2 cellular contexts compared by ENCODE assay signal in the genomic region with DNA sequence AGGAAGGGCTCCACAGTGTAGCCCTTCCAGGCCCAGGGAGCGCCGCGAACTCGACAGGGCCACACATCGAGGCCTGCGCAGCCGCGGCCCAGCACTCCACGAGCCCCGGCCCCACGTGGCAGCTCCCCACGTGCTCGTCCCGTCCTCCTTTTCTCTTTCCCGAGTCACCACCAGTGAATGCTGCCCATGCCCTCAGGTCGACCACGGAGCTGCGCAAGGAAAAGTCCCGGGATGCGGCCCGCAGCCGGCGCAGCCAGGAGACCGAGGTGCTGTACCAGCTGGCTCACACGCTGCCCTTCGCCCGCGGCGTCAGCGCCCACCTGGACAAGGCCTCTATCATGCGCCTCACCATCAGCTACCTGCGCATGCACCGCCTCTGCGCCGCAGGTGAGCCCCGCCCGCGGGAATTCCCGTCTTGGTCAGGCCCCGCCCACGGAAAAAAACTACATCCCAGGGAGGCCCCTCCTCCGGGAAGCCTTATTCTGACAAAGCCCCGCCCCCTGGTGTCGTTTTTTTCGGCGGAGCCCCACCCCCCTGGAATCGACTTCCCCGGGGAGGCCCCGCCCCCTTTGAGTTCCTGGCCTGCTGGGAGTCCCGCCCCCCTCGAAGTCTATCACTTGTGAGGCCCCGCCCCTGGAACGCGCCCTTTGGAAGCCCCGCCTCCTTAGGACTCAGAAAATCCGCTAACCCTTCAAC.
TF ChIP-seq lines count a peak whose summit lies in the region.

No MANE protein-coding gene starts in this region.

TF ChIP-seq in IMR-90, 13 proteins besides CTCF, POLR2A, EP300 and RAD21:
- no peak for TF ChIP-seq FOS (IDR thresholded peaks at IDR 0.05; ENCODE audit: low read depth, low read length)
- TF ChIP-seq MAFK (IDR thresholded peaks at IDR 0.05; ENCODE audit: low read depth, low read length) = no peak
- no peak for TF ChIP-seq RFX5 (IDR thresholded peaks at IDR 0.05; ENCODE audit: low read depth, low read length)
- no peak for TF ChIP-seq CHD1 (IDR thresholded peaks at IDR 0.05; ENCODE audit: low read depth, low read length)
- no peak for TF ChIP-seq BHLHE40 (IDR thresholded peaks at IDR 0.05; ENCODE audit: low read depth, low read length)
- TF ChIP-seq, protein P1, sequence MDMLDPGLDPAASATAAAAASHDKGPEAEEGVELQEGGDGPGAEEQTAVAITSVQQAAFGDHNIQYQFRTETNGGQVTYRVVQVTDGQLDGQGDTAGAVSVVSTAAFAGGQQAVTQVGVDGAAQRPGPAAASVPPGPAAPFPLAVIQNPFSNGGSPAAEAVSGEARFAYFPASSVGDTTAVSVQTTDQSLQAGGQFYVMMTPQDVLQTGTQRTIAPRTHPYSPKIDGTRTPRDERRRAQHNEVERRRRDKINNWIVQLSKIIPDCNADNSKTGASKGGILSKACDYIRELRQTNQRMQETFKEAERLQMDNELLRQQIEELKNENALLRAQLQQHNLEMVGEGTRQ (IDR thresholded peaks at IDR 0.05; ENCODE audit: low read depth, low read length) = no peak

TF ChIP-seq in K562, 482 proteins besides CTCF, POLR2A, EP300 and RAD21:
- TF ChIP-seq MAFF (IDR thresholded peaks at IDR 0.05; ENCODE audit: low read length) (no peak), RFX1 (IDR thresholded peaks at IDR 0.05) (no peak), NRF1 (conservative IDR thresholded peaks at IDR 0.05 in 1 of 2, IDR thresholded peaks at IDR 0.05 in 1 of 2) (0 out of 4 replicates have a peak, but pooled peaks of 1 of the 2 experiments have one; percentile 14), ZNF764 (CRISPR knock-in tag; IDR thresholded peaks at IDR 0.05; ENCODE audit: low read depth) (no peak), TEAD1 (CRISPR knock-in tag; IDR thresholded peaks at IDR 0.05) (peak in 1 of 2 experiments; percentile 43; a peak in 1 of 4 replicates)
- TF ChIP-seq, protein P2, sequence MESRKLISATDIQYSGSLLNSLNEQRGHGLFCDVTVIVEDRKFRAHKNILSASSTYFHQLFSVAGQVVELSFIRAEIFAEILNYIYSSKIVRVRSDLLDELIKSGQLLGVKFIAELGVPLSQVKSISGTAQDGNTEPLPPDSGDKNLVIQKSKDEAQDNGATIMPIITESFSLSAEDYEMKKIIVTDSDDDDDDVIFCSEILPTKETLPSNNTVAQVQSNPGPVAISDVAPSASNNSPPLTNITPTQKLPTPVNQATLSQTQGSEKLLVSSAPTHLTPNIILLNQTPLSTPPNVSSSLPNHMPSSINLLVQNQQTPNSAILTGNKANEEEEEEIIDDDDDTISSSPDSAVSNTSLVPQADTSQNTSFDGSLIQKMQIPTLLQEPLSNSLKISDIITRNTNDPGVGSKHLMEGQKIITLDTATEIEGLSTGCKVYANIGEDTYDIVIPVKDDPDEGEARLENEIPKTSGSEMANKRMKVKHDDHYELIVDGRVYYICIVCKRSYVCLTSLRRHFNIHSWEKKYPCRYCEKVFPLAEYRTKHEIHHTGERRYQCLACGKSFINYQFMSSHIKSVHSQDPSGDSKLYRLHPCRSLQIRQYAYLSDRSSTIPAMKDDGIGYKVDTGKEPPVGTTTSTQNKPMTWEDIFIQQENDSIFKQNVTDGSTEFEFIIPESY (CRISPR knock-in tag; IDR thresholded peaks at IDR 0.05) = peak; percentile 9; the same call in 1 of the 2 replicates
